Comparison of ENCODE assay signal across 34 cellular contexts in genomic region chr11:83528225-83528624, GRCh38.
"Had no signal": no experiment of that assay in that cellular context is flagged by ENCODE, and none has a peak within 500 bp of the region (broad histone marks: within the 10 kb centered on the region; RNA-seq: fewer than 3 reads in every experiment).

No MANE protein-coding gene starts in this region.

- H3K4me1 ChIP-seq: ascending aorta, body of pancreas, breast epithelium had no signal

- DNase-seq: activated effector memory CD4-positive, alpha-beta T cell treated with anti-CD3 and anti-CD28 coated beads, Interleukin-2, amount 50 U/mL, for 16 hours; activated effector memory CD4-positive, alpha-beta T cell treated with Interleukin-2 at 50 U/mL for 16 hours; activated gamma-delta T cell; activated gamma-delta T cell treated with Interleukin-2 at 50 U/mL for 16 hours; activated naive CD4-positive, alpha-beta T cell; activated naive CD4-positive, alpha-beta T cell treated with anti-CD3 and anti-CD28 coated beads for 36 hours; activated naive CD4-positive, alpha-beta T cell treated with anti-CD3 and anti-CD28 coated beads, Interleukin-2, amount 10 ng/mL, durations not matched to agents 7 days and 5 days; activated naive CD4-positive, alpha-beta T cell treated with anti-CD3 and anti-CD28 coated beads, Interleukin-2, amount 50 U/mL, for 16 hours; activated naive CD4-positive, alpha-beta T cell treated with Interleukin-2 at 50 U/mL for 16 hours; activated naive CD8-positive, alpha-beta T cell treated with anti-CD3 and anti-CD28 coated beads for 36 hours; activated naive CD8-positive, alpha-beta T cell treated with anti-CD3 and anti-CD28 coated beads, Interleukin-2, amount 10 ng/mL, durations not matched to agents 7 days and 5 days; activated naive CD8-positive, alpha-beta T cell treated with anti-CD3 and anti-CD28 coated beads, Interleukin-2, amount 50 U/mL, for 24 hours; activated T-cell treated with anti-CD3 and anti-CD28 coated beads, Interleukin-2, amount 50 U/mL, for 1 hour; activated T-cell treated with anti-CD3 and anti-CD28 coated beads, Interleukin-2, amount 50 U/mL, for 24 hours; activated T-cell treated with anti-CD3 and anti-CD28 coated beads, Interleukin-2, amount 50 U/mL, for 4 hours; activated T-cell treated with anti-CD3 and anti-CD28 coated beads, Interleukin-2, amount 50 U/mL, for 48 hours; activated T-cell treated with anti-CD3 and anti-CD28 coated beads, Interleukin-2, amount 50 U/mL, for 72 hours; amniotic stem cell; amygdala; anterior cingulate cortex; aorta; body of pancreas; brain microvascular endothelial cell; caudate nucleus; central memory CD4-positive, alpha-beta T cell; cerebellar nuclear complex had no signal

- H3K36me3 ChIP-seq: adrenal gland, ascending aorta, brain microvascular endothelial cell, breast epithelium, cardiac muscle cell had no signal

- ATAC-seq: activated naive CD4-positive, alpha-beta T cell treated with anti-CD3 and anti-CD28 coated beads, Interleukin-2, amount 50 U/mL, for 72 hours; activated naive CD8-positive, alpha-beta T cell treated with anti-CD3 and anti-CD28 coated beads, Interleukin-2, amount 50 U/mL, for 24 hours; activated T-cell treated with anti-CD3 and anti-CD28 coated beads, Interleukin-2, amount 50 U/mL, for 4 hours; activated T-cell treated with anti-CD3 and anti-CD28 coated beads, Interleukin-2, amount 50 U/mL, for 72 hours; activated T-helper 17 cell treated with anti-CD3 and anti-CD28 coated beads, Interleukin-2, amount 50 U/mL, for 72 hours; body of pancreas had no signal

- H3K27me3 ChIP-seq: adrenal gland, ascending aorta, body of pancreas, brain microvascular endothelial cell, breast epithelium, cardiac muscle cell had no signal

- H3K9me3 ChIP-seq: adrenal gland, ascending aorta, body of pancreas, breast epithelium had no signal

- H3K4me3 ChIP-seq: adrenal gland, ascending aorta, body of pancreas, breast epithelium, cardiac muscle cell had no signal

- FAIRE-seq: astrocyte, bronchial epithelial cell had no signal

- H3K27ac ChIP-seq: adrenal gland, ascending aorta, body of pancreas, brain microvascular endothelial cell, breast epithelium, cardiac muscle cell had no signal
